Comparison of ENCODE assay signal across 9 cellular contexts in the genomic region with DNA sequence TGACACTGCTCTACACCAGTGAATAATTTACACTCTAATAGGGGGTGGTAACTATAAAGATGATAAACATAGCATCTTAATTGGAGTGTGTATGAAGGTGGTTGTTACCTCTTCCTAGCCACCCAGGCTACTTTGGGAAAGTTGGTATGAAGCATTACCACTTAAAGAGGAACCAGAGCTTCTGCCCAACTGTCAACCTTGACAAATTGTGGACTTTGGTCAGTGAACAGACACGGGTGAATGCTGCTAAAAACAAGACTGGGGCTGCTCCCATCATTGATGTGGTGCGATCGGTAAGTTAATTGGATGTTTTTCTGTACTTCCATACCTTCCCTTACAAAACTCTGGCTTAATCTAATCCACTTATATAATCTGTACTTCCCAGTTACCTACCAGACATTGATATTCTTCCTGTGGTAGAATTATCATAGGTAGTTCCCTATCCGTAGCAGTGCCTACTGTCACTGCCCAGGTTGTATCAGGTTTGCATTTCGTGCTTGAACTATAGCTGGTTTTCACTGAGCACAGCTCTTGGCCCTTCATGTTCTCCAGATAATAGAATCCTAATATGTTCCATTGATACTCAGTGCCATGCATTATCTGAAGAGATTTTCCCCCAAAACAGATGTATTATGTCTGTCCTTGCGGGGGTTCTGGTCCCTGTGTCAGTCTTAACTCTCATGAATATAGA. TPM values are rescaled to one million over a fixed set of nuclear protein-coding genes. Genes with fewer than 3 reads are reported as not detected.
DNase-seq lines count a peak whose midpoint lies in the region; ATAC-seq, FAIRE-seq and TF ChIP-seq lines count a peak whose summit lies in the region.
"Had no signal": no experiment of that assay in that cellular context is flagged by ENCODE, and none has a peak within 500 bp of the region (broad histone marks: within the 10 kb centered on the region; RNA-seq: fewer than 3 reads in every experiment).

No MANE protein-coding gene starts in this region.

- peaks cover 48% of the 10 kb centered on the region for H4K20me1 ChIP-seq in astrocyte (ENCODE audit: insufficient read depth, low read length)

- POLR2A ChIA-PET in AG04449 (lab: Yijun Ruan, JAX): no interaction called here

- H3K4me2 ChIP-seq in astrocyte (ENCODE audit: low read length): peak overlapping the region; percentile 92

- H3K27me3 ChIP-seq in astrocyte (ENCODE audit: insufficient read depth, low read length) (no peaks in the 10 kb centered on the region), liver (ENCODE audit: control insufficient read depth in 4 of 4, insufficient read depth in 4 of 4, low read length in 3 of 4) (no peaks in the 10 kb centered on the region)

- no peak for TF ChIP-seq CTCF in AG04449 (IDR thresholded peaks at IDR 0.05; ENCODE audit: insufficient read depth, low read length, missing control alignments)
- no peak for TF ChIP-seq CTCF in HFFc6 (IDR thresholded peaks at IDR 0.05)
- TF ChIP-seq CTCF in astrocyte (IDR thresholded peaks at IDR 0.05; ENCODE audit: insufficient read depth, low read depth, low read length): no peak
- no peak for TF ChIP-seq CTCF in liver (IDR thresholded peaks at IDR 0.05; ENCODE audit: low read depth, low read length, missing input control)

- H3K4me1 ChIP-seq in astrocyte (ENCODE audit: insufficient read depth, low read length) (peaks cover 53% of the 10 kb centered on the region), liver (ENCODE audit: control insufficient read depth in 4 of 4, insufficient read depth in 4 of 4, low read length in 3 of 4) (peaks cover 5 to 47% (median 41%) of the 10 kb centered on the region in 4 donors)

- H3K4me3 Mint-ChIP-seq in HFFc6 (peak overlapping the region; percentile 96), astrocyte (ENCODE audit: unreplicated experiment) (peak overlapping the region; percentile 99)

- H3K27ac ChIP-seq in astrocyte (ENCODE audit: low read depth, low read length) (peak overlapping the region; percentile 7), liver (ENCODE audit: low read depth in 1 of 2, low read length in 2 of 2) (peak overlapping the region; percentile 23 to 83)

- FAIRE-seq in astrocyte (lab: Jason Lieb, UNC): no peak

- peak overlapping the region; percentile 92 for H3K27ac Mint-ChIP-seq in HFFc6
- H3K27ac Mint-ChIP-seq in astrocyte (ENCODE audit: unreplicated experiment): peak overlapping the region; percentile 63

- no peak for DNase-seq in AG04449 (ENCODE audit: low read depth, low spot score)
- DNase-seq in HFFc6: no peak
- DNase-seq in astrocyte (ENCODE audit: low read depth): no peak
- no peak for DNase-seq in A172 (ENCODE audit: low spot score)
- no peak for DNase-seq in retina
- DNase-seq: GDM1 had no signal

- no peak overlapping the region for H2AFZ ChIP-seq in astrocyte (ENCODE audit: low read depth, low read length)

- H3K4me1 Mint-ChIP-seq in HFFc6 (ENCODE audit: low read depth) (peaks cover 76% of the 10 kb centered on the region), astrocyte (ENCODE audit: low read depth, unreplicated experiment) (peaks cover 38% of the 10 kb centered on the region)

- CTCF ChIA-PET in AG04449 (lab: Yijun Ruan, JAX): no interaction called here

- 70% methylated on average over 6 of the region's 6 CpGs for WGBS in liver

- peaks cover 30% of the 10 kb centered on the region for H3K36me3 ChIP-seq in astrocyte (ENCODE audit: insufficient read depth, low read length)
- H3K36me3 ChIP-seq in liver (ENCODE audit: control insufficient read depth in 4 of 4, insufficient read depth in 3 of 4, low read depth in 1 of 4, low read length in 3 of 4): peaks cover 5 to 27% (median 19%) of the 10 kb centered on the region in 4 donors

- ATAC-seq in GM19463 (IDR thresholded peaks at IDR 0.05; ENCODE audit: unreplicated experiment) (no peak), HG03378 (IDR thresholded peaks at IDR 0.05; ENCODE audit: unreplicated experiment) (no peak)

- H3K4me3 ChIP-seq in AG04449 (ENCODE audit: low read depth, low read length) (peak overlapping the region; percentile 97), astrocyte (ENCODE audit: insufficient read depth, low read depth, low read length) (peak overlapping the region; percentile 97), liver (ENCODE audit: low read depth in 1 of 3, low read length in 3 of 3) (peak overlapping the region; percentile 76 to 99 (median 84))

- H3K36me3 Mint-ChIP-seq in HFFc6 (ENCODE audit: low read depth) (peaks cover 72% of the 10 kb centered on the region), astrocyte (ENCODE audit: low read depth, unreplicated experiment) (peaks cover 24% of the 10 kb centered on the region)

- TF ChIP-seq RAD21 in liver (IDR thresholded peaks at IDR 0.05): no peak

- H3K9me3 Mint-ChIP-seq in HFFc6 (peaks cover 4% of the 10 kb centered on the region), astrocyte (ENCODE audit: unreplicated experiment) (no peaks in the 10 kb centered on the region)

- H3K27me3 Mint-ChIP-seq in HFFc6 (ENCODE audit: insufficient read depth) (peaks cover 18% of the 10 kb centered on the region), astrocyte (ENCODE audit: low read depth, unreplicated experiment) (no peaks in the 10 kb centered on the region)

- H3K9ac ChIP-seq in astrocyte (ENCODE audit: low read length) (peak overlapping the region; percentile 99), liver (ENCODE audit: low read depth in 1 of 2, low read length in 2 of 2) (no peak overlapping the region)

- H3K9me3 ChIP-seq in astrocyte (ENCODE audit: insufficient read depth, low read depth, low read length) (no peaks in the 10 kb centered on the region), liver (ENCODE audit: control insufficient read depth in 4 of 4, low read length in 3 of 4) (no peaks in the 10 kb centered on the region)

- peaks cover 48% of the 10 kb centered on the region for H3K79me2 ChIP-seq in astrocyte (ENCODE audit: insufficient read depth, low read length)

TF ChIP-seq in liver, 16 proteins besides CTCF, POLR2A, EP300 and RAD21:
- TF ChIP-seq YY1 (IDR thresholded peaks at IDR 0.05) (no peak), RXRA (IDR thresholded peaks at IDR 0.05) (no peak), HNF4A (conservative IDR thresholded peaks at IDR 0.05) (peak; percentile 47 to 52)
TF ChIP-seq in liver: peak in this region for 1.

RNA-seq across cellular contexts. Expression of a gene that starts 2.2 kb away (rescaled TPM):
- 1,000 to 10,000 TPM in 4 of 6 experiments, 100 to 1,000 TPM in 2; 973 to 1,209 (median 1,069) TPM for total RNA-seq in HFFc6 (2021; fragmentation: NEBNext Ultra II Directional; extraction: Animal tissue kit (Norgen Biotek cat#: 25700))
- total RNA-seq in astrocyte (573 and 682 TPM in 2 replicates), liver (100 to 1,000 TPM; 178 to 693 TPM)
- polyA plus RNA-seq in liver: 100 to 1,000 TPM; 446 to 928 TPM
- 724 and 1,393 TPM in 2 replicates for total RNA-seq in A172 (2014; rRNA removed; shearing (Covaris generic))

RNA-seq across cellular contexts. Expression of a gene that starts 2.3 kb away (rescaled TPM):
- total RNA-seq in HFFc6 (2021; fragmentation: NEBNext Ultra II Directional; extraction: Animal tissue kit (Norgen Biotek cat#: 25700)): 1 to 10 TPM; 4.5 to 6.9 (median 5.6) TPM
- total RNA-seq in astrocyte: 7.3 and 8.8 TPM in 2 replicates
- total RNA-seq in liver: 10 to 100 TPM in 1 of 2 donors, 1 to 10 TPM in 1; 3.2 to 14.3 TPM
- 1 to 10 TPM; 1.6 to 1.8 TPM for polyA plus RNA-seq in liver
- 1.4 and 1.8 TPM in 2 replicates for total RNA-seq in A172 (2014; rRNA removed; shearing (Covaris generic))
